1 cellular context compared by ENCODE assay signal in genomic region chr9:18051638-18052037, GRCh38.
TF ChIP-seq lines count a peak whose summit lies in the region.

No MANE protein-coding gene starts in this region.

TF ChIP-seq in A549, 52 proteins besides CTCF, POLR2A, EP300 and RAD21 (continued from another document):
- TF ChIP-seq PBX3 (IDR thresholded peaks at IDR 0.05) = no peak
- no peak for TF ChIP-seq FOXS1 (CRISPR knock-in tag; IDR thresholded peaks at IDR 0.05)
